In genomic region chr2:233091595-233092375, GRCh38 we compare ENCODE assay signal across 19 cellular contexts. TPM values are rescaled to one million over a fixed set of nuclear protein-coding genes. Genes with fewer than 3 reads are reported as not detected.
DNase-seq lines count a peak whose midpoint lies in the region; ATAC-seq and TF ChIP-seq lines count a peak whose summit lies in the region.
"Had no signal": no experiment of that assay in that cellular context is flagged by ENCODE, and none has a peak within 500 bp of the region (broad histone marks: within the 10 kb centered on the region; RNA-seq: fewer than 3 reads in every experiment).

No MANE protein-coding gene starts in this region.

- no peak overlapping the region for H3K4me3 ChIP-seq in CD4-positive, CD25-positive, alpha-beta regulatory T cell (ENCODE audit: low read depth, low read length)
- H3K4me3 ChIP-seq in psoas muscle: no peak overlapping the region
- H3K4me3 ChIP-seq: body of pancreas, esophagus squamous epithelium, suprapubic skin had no signal

- peak overlapping the region in 3 of 4 donors; percentile 10 to 64 (median 63) for H3K4me3 Mint-ChIP-seq in CD4-positive, CD25-positive, alpha-beta regulatory T cell
- H3K4me3 Mint-ChIP-seq in IgD-negative memory B cell: peak overlapping the region; percentile 50 to 84 (median 70)
- H3K4me3 Mint-ChIP-seq in activated naive CD8-positive, alpha-beta T cell treated with anti-CD3 and anti-CD28 coated beads, Interleukin-2, amount 50 U/mL, for 24 hours: no peak overlapping the region
- H3K4me3 Mint-ChIP-seq in natural killer cell: peak overlapping the region; percentile 53
- H3K4me3 Mint-ChIP-seq: activated naive CD4-positive, alpha-beta T cell treated with anti-CD3 and anti-CD28 coated beads for 36 hours; neural crest cell had no signal

- DNase-seq in CD4-positive, CD25-positive, alpha-beta regulatory T cell: no peak
- no peak for DNase-seq in activated naive CD8-positive, alpha-beta T cell treated with anti-CD3 and anti-CD28 coated beads, Interleukin-2, amount 50 U/mL, for 24 hours
- DNase-seq in natural killer cell: no peak
- DNase-seq in NCI-H82 (lab: John Stamatoyannopoulos, UW): no peak
- no peak for DNase-seq in psoas muscle
- DNase-seq in occipital lobe (lab: John Stamatoyannopoulos, UW): no peak
- DNase-seq: activated naive CD4-positive, alpha-beta T cell treated with anti-CD3 and anti-CD28 coated beads for 36 hours; body of pancreas; esophagus squamous epithelium; HCEC 1CT; mammary epithelial cell; NCI-H187; NCI-H446 treated with DMSO at 0.1 percent for 48 hours; right cardiac atrium had no signal

- TF ChIP-seq CTCF in natural killer cell (IDR thresholded peaks at IDR 0.05): no peak
- no peak for TF ChIP-seq CTCF in psoas muscle (IDR thresholded peaks at IDR 0.05)

- no peaks in the 10 kb centered on the region for H3K27me3 ChIP-seq in CD4-positive, CD25-positive, alpha-beta regulatory T cell (ENCODE audit: control insufficient read depth, insufficient read depth, low read length)
- H3K27me3 ChIP-seq in psoas muscle (ENCODE audit: insufficient read depth in 3 of 3, low read length in 2 of 3): no peaks in the 10 kb centered on the region
- H3K27me3 ChIP-seq: body of pancreas, esophagus squamous epithelium had no signal

- intact Hi-C loops in natural killer cell (cut with micrococcal nuclease) (no loop called here), psoas muscle (cut with DNase I) (no loop called here)

- H3K9me3 ChIP-seq in CD4-positive, CD25-positive, alpha-beta regulatory T cell (ENCODE audit: control insufficient read depth in 2 of 2, low read length in 2 of 2): no peaks in the 10 kb centered on the region
- H3K9me3 ChIP-seq in psoas muscle: no peaks in the 10 kb centered on the region
- H3K9me3 ChIP-seq: body of pancreas, esophagus squamous epithelium, suprapubic skin had no signal

- WGBS in psoas muscle, 3 donors: 88 to 89% (median 89%) methylated on average over 18 of the region's 18 CpGs

- peak overlapping the region; percentile 25 for H3K27ac ChIP-seq in CD4-positive, CD25-positive, alpha-beta regulatory T cell (ENCODE audit: insufficient read depth, low read length, poor library complexity, severe bottlenecking)
- H3K27ac ChIP-seq in psoas muscle: no peak overlapping the region
- H3K27ac ChIP-seq: suprapubic skin had no signal

- H3K36me3 ChIP-seq in CD4-positive, CD25-positive, alpha-beta regulatory T cell (ENCODE audit: control insufficient read depth, insufficient read depth, low read length): peaks cover 48% of the 10 kb centered on the region
- H3K36me3 ChIP-seq in psoas muscle (ENCODE audit: insufficient read depth in 1 of 2, low read depth in 1 of 2): no peaks in the 10 kb centered on the region
- H3K36me3 ChIP-seq: esophagus squamous epithelium, suprapubic skin had no signal

- peaks cover 41% of the 10 kb centered on the region for H3K36me3 Mint-ChIP-seq in CD4-positive, CD25-positive, alpha-beta regulatory T cell
- peaks cover 2% of the 10 kb centered on the region for H3K36me3 Mint-ChIP-seq in IgD-negative memory B cell
- H3K36me3 Mint-ChIP-seq in activated naive CD8-positive, alpha-beta T cell treated with anti-CD3 and anti-CD28 coated beads, Interleukin-2, amount 50 U/mL, for 24 hours (ENCODE audit: low read depth): peaks cover 27% of the 10 kb centered on the region
- H3K36me3 Mint-ChIP-seq in natural killer cell: peaks cover 12% of the 10 kb centered on the region

- no peaks in the 10 kb centered on the region for H3K27me3 Mint-ChIP-seq in CD4-positive, CD25-positive, alpha-beta regulatory T cell
- H3K27me3 Mint-ChIP-seq in IgD-negative memory B cell (peaks cover 1% of the 10 kb centered on the region), natural killer cell (ENCODE audit: low read depth in 2 of 2) (no peaks in the 10 kb centered on the region)
- H3K27me3 Mint-ChIP-seq in activated naive CD8-positive, alpha-beta T cell treated with anti-CD3 and anti-CD28 coated beads, Interleukin-2, amount 50 U/mL, for 24 hours: no peaks in the 10 kb centered on the region

- peaks cover 0 to 3% (median 0%) of the 10 kb centered on the region in 7 donors for H3K9me3 Mint-ChIP-seq in CD4-positive, CD25-positive, alpha-beta regulatory T cell
- no peaks in the 10 kb centered on the region for H3K9me3 Mint-ChIP-seq in IgD-negative memory B cell
- H3K9me3 Mint-ChIP-seq in activated naive CD8-positive, alpha-beta T cell treated with anti-CD3 and anti-CD28 coated beads, Interleukin-2, amount 50 U/mL, for 24 hours: no peaks in the 10 kb centered on the region
- no peaks in the 10 kb centered on the region for H3K9me3 Mint-ChIP-seq in natural killer cell
- H3K9me3 Mint-ChIP-seq: activated naive CD4-positive, alpha-beta T cell treated with anti-CD3 and anti-CD28 coated beads for 36 hours; neural crest cell had no signal

- peaks cover 17 to 78% (median 62%) of the 10 kb centered on the region in 4 donors for H3K4me1 Mint-ChIP-seq in CD4-positive, CD25-positive, alpha-beta regulatory T cell
- H3K4me1 Mint-ChIP-seq in IgD-negative memory B cell: peaks cover 50 to 71% (median 64%) of the 10 kb centered on the region in 3 donors
- peaks cover 50% of the 10 kb centered on the region for H3K4me1 Mint-ChIP-seq in activated naive CD8-positive, alpha-beta T cell treated with anti-CD3 and anti-CD28 coated beads, Interleukin-2, amount 50 U/mL, for 24 hours
- H3K4me1 Mint-ChIP-seq in natural killer cell: peaks cover 84% of the 10 kb centered on the region in 2 donors
- H3K4me1 Mint-ChIP-seq: neural crest cell had no signal

- H3K4me1 ChIP-seq in CD4-positive, CD25-positive, alpha-beta regulatory T cell (ENCODE audit: control insufficient read depth, insufficient read depth, low read length, poor library complexity, severe bottlenecking): peaks cover 33% of the 10 kb centered on the region
- H3K4me1 ChIP-seq in psoas muscle: peaks cover 4% of the 10 kb centered on the region
- H3K4me1 ChIP-seq: body of pancreas, suprapubic skin had no signal

- no peak for ATAC-seq in CD4-positive, CD25-positive, alpha-beta regulatory T cell (ENCODE audit: low read depth in 2 of 2)
- ATAC-seq in activated naive CD8-positive, alpha-beta T cell treated with anti-CD3 and anti-CD28 coated beads, Interleukin-2, amount 50 U/mL, for 24 hours: no peak
- ATAC-seq in natural killer cell: no peak
- no peak for ATAC-seq in psoas muscle
- ATAC-seq: body of pancreas had no signal

- H3K27ac Mint-ChIP-seq in CD4-positive, CD25-positive, alpha-beta regulatory T cell: peak overlapping the region; percentile 87 to 93 (median 91)
- H3K27ac Mint-ChIP-seq in IgD-negative memory B cell (peak overlapping the region; percentile 70 to 98 (median 93)), natural killer cell (no peak overlapping the region)
- H3K27ac Mint-ChIP-seq in activated naive CD8-positive, alpha-beta T cell treated with anti-CD3 and anti-CD28 coated beads, Interleukin-2, amount 50 U/mL, for 24 hours: peak overlapping the region; percentile 87

RNA-seq across cellular contexts. Expression of gene INPP5D, which starts 31.6 kb away (rescaled TPM):
- total RNA-seq in CD4-positive, CD25-positive, alpha-beta regulatory T cell: 278 TPM
- 10 to 100 TPM; 56.9 to 79.8 (median 69.0) TPM for polyA plus RNA-seq in CD4-positive, CD25-positive, alpha-beta regulatory T cell
- polyA plus RNA-seq in IgD-negative memory B cell (220 TPM), psoas muscle (1 to 10 TPM; 1.2 to 2.4 (median 2.4) TPM)
- total RNA-seq in natural killer cell (100 to 1,000 TPM; 385 to 498 (median 497) TPM), psoas muscle (1 to 10 TPM; 2.8 to 4.2 (median 3.7) TPM), occipital lobe (2.5 TPM)
- total RNA-seq: M059J had no signal

RNA-seq across cellular contexts. Expression of gene NEU2, which starts 59.3 kb away (rescaled TPM):
- total RNA-seq in CD4-positive, CD25-positive, alpha-beta regulatory T cell: not detected
- polyA plus RNA-seq in CD4-positive, CD25-positive, alpha-beta regulatory T cell: not detected
- not detected for polyA plus RNA-seq in IgD-negative memory B cell
- total RNA-seq in natural killer cell: not detected
- not detected for total RNA-seq in psoas muscle
- polyA plus RNA-seq in psoas muscle: not detected
- not detected for total RNA-seq in occipital lobe
- total RNA-seq: activated naive CD4-positive, alpha-beta T cell treated with anti-CD3 and anti-CD28 coated beads for 36 hours; body of pancreas; dermis microvascular lymphatic vessel endothelial cell; esophagus squamous epithelium; M059J; mammary epithelial cell; neural crest cell; right cardiac atrium had no signal
- polyA plus RNA-seq: mammary epithelial cell, right cardiac atrium had no signal

Comparison
In these comparisons a context has a peak if more than half of its experiments do, and no peak if none do; other contexts are left out.
1. H3K27ac Mint-ChIP-seq: peak in CD4-positive, CD25-positive, alpha-beta regulatory T cell (3 of 3), IgD-negative memory B cell (3 of 3) and activated naive CD8-positive, alpha-beta T cell treated with anti-CD3 and anti-CD28 coated beads, Interleukin-2, amount 50 U/mL, for 24 hours (single experiment); none in natural killer cell (0 of 2).
2. RNA of gene INPP5D, which starts 31.6 kb away (total RNA-seq): 385 to 498 TPM in natural killer cell and 278 TPM in CD4-positive, CD25-positive, alpha-beta regulatory T cell (single experiment); 2.8 to 4.2 TPM in psoas muscle and 2.5 TPM in occipital lobe (single experiment); every median in the first group is over 10 times any median in the second.